15 cellular contexts compared by ENCODE assay signal in the genomic region with DNA sequence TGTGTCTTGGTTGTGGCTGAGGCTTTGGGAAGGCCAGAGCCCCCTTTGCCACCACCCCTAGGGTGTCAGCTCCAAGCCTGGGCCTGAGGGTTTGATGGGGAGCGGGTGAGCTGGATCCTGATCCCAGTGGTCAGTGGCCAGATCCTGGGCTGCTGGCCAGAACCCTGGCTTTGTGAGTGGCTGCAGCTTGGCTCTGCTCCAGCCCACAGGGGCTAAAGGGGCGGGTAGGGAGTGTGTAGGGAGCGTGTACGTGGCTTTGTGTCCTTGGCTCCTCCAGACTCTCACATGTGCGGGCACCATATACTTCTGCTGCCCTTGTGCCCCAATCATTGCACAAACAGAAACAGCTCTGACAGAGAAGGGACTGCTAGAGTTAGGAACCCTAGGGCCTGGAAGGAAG. TPM values are rescaled to one million over a fixed set of nuclear protein-coding genes. Genes with fewer than 3 reads are reported as not detected.
DNase-seq lines count a peak whose midpoint lies in the region; ATAC-seq, FAIRE-seq and TF ChIP-seq lines count a peak whose summit lies in the region.
"Had no signal": no experiment of that assay in that cellular context is flagged by ENCODE, and none has a peak within 500 bp of the region (broad histone marks: within the 10 kb centered on the region; RNA-seq: fewer than 3 reads in every experiment).

No MANE protein-coding gene starts in this region.

- peaks cover 36% of the 10 kb centered on the region for H3K9me1 ChIP-seq in IMR-90 (ENCODE audit: insufficient read depth, low read length)

- H3K4ac ChIP-seq in IMR-90 (ENCODE audit: low read depth, low read length) = peak overlapping the region; percentile 90; the same call in 1 of the 2 replicates

- intact Hi-C loops in IMR-90 (cut with micrococcal nuclease) = no loop called here

- H3K27me3 ChIP-seq in IMR-90 (ENCODE audit: control insufficient read depth, insufficient read depth, low read length) (no peaks in the 10 kb centered on the region), small intestine (ENCODE audit: control insufficient read depth in 2 of 2, insufficient read depth in 2 of 2, low read length in 2 of 2) (no peaks in the 10 kb centered on the region)

- POLR2A ChIA-PET in IMR-90 (lab: Charles Lee; ENCODE audit: unreplicated experiment) = no interaction called here

- H3K9me3 Mint-ChIP-seq in stimulated activated effector memory CD8-positive, alpha-beta T cell treated with anti-CD3 and anti-CD28 coated beads, Interleukin-12 subunit alpha, Interleukin-12 subunit beta, amount 100 ng/mL, for 72 hours = no peaks in the 10 kb centered on the region
- H3K9me3 Mint-ChIP-seq: stimulated activated naive B cell treated with anti-CD40 and anti-IgM and Interleukin-4, amounts not matched to agents 10 μg/mL and 1 μg/mL and 100 μg/mL, for 72 hours; T-helper 1 cell treated with Interleukin-12 subunit alpha and Interleukin-12 subunit beta and Interleukin-4 antibody, amounts not matched to agents 30 μg/mL and 1 μg/mL, for 36 hours had no signal

- FAIRE-seq in small intestine (lab: Jason Lieb, UNC) = no peak
- FAIRE-seq: frontal cortex, GM19239 had no signal

- H3K4me1 Mint-ChIP-seq in stimulated activated effector memory CD8-positive, alpha-beta T cell treated with anti-CD3 and anti-CD28 coated beads, Interleukin-12 subunit alpha, Interleukin-12 subunit beta, amount 100 ng/mL, for 72 hours = peaks cover 67% of the 10 kb centered on the region

- WGBS in IMR-90 (ENCODE audit: extremely low coverage in 2 of 2, insufficient read length in 1 of 2), 2 experiments = no CpG with 5 or more reads among the region's 5 CpGs
- 62 to 82% (median 77%) methylated on average over 5 of the region's 5 CpGs for WGBS in small intestine, 3 donors

- H3K9me3 ChIP-seq in IMR-90 (ENCODE audit: control insufficient read depth, insufficient read depth, low read length) (no peaks in the 10 kb centered on the region), small intestine (ENCODE audit: control insufficient read depth, low read depth) (no peaks in the 10 kb centered on the region)

- no peak overlapping the region for H2AFZ ChIP-seq in IMR-90 (replicated peaks; ENCODE audit: low read length, poor library complexity)

- H3K56ac ChIP-seq in IMR-90 (ENCODE audit: extremely low read depth, insufficient read depth, low read length) = no peak overlapping the region

- H3K4me1 ChIP-seq in IMR-90 (ENCODE audit: control insufficient read depth, insufficient read depth, low read length) = peaks cover 45% of the 10 kb centered on the region
- H3K4me1 ChIP-seq in small intestine (ENCODE audit: control insufficient read depth in 2 of 2, insufficient read depth in 1 of 2, low read depth in 1 of 2, low read length in 1 of 2) = peaks cover 0 to 10% of the 10 kb centered on the region in 2 donors

- no peak overlapping the region for H3K23ac ChIP-seq in IMR-90 (ENCODE audit: low read depth, low read length)

- CTCF ChIA-PET in IMR-90 (lab: Yijun Ruan, JAX) = no interaction called here

- peak overlapping the region; percentile 81 for H2AK9ac ChIP-seq in IMR-90 (replicated peaks; ENCODE audit: low read depth, low read length, poor library complexity)

- TF ChIP-seq RAD21 in IMR-90 (IDR thresholded peaks at IDR 0.05; ENCODE audit: low read length) = no peak

- H4K8ac ChIP-seq in IMR-90 (ENCODE audit: low read depth in 2 of 2, low read length in 2 of 2) = peak overlapping the region in 1 of 2 experiments; percentile 94; a peak in 1 of 4 replicates

- H4K91ac ChIP-seq in IMR-90 (ENCODE audit: insufficient read depth, low read depth, low read length) = no peak overlapping the region

- no peak overlapping the region for H2BK20ac ChIP-seq in IMR-90 (ENCODE audit: low read depth, low read length)

- H3K18ac ChIP-seq in IMR-90 (ENCODE audit: low read depth, low read length) = no peak overlapping the region

- ATAC-seq in IMR-90 (ENCODE audit: low read depth) = no peak
- peak; percentile 0 for ATAC-seq in left lobe of liver
- ATAC-seq in HG03108 (IDR thresholded peaks at IDR 0.05; ENCODE audit: unreplicated experiment) = no peak
- ATAC-seq in stimulated activated effector memory CD8-positive, alpha-beta T cell treated with anti-CD3 and anti-CD28 coated beads, Interleukin-12 subunit alpha, Interleukin-12 subunit beta, amount 100 ng/mL, for 72 hours = no peak
- ATAC-seq: stimulated activated naive B cell treated with anti-CD40 and anti-IgM and Interleukin-4, amounts not matched to agents 10 μg/mL and 1 μg/mL and 100 μg/mL, for 72 hours had no signal

- H2AK5ac ChIP-seq in IMR-90 (ENCODE audit: low read depth, low read length) = no peak overlapping the region; the same call in 1 of the 2 replicates

- DNase-seq in IMR-90 (peak; percentile 26), astrocyte of the hippocampus (ENCODE audit: low read depth, low spot score) (peak; percentile 85), left lobe of liver (ENCODE audit: low spot score) (peak; percentile 84), small intestine (no peak), DMS79 (lab: John Stamatoyannopoulos, UW) (no peak), DMS53 (lab: John Stamatoyannopoulos, UW) (no peak)
- DNase-seq in stimulated activated effector memory CD8-positive, alpha-beta T cell treated with anti-CD3 and anti-CD28 coated beads, Interleukin-12 subunit alpha, Interleukin-12 subunit beta, amount 100 ng/mL, for 72 hours (ENCODE audit: low spot score in 2 of 2) = no peak
- DNase-seq: MM.1S; stimulated activated naive B cell treated with anti-CD40 and anti-IgM and Interleukin-4, amounts not matched to agents 10 μg/mL and 1 μg/mL and 100 μg/mL, for 72 hours had no signal

- H3K14ac ChIP-seq in IMR-90 (replicated peaks; ENCODE audit: low read depth, low read length) = no peak overlapping the region

- TF ChIP-seq POLR2A in IMR-90 (IDR thresholded peaks at IDR 0.05; ENCODE audit: low read depth, low read length) = no peak

- H3K4me3 ChIP-seq in IMR-90 (ENCODE audit: insufficient read depth, low read depth, low read length) (no peak overlapping the region), small intestine (ENCODE audit: low read depth in 1 of 2, low read length in 2 of 2) (no peak overlapping the region)

- H3K27ac ChIP-seq in IMR-90 (ENCODE audit: insufficient read depth, low read length) (no peak overlapping the region), small intestine (ENCODE audit: low read depth in 1 of 2, low read length in 1 of 2) (peak overlapping the region; percentile 90 to 91)

- dilution Hi-C loops in IMR-90 (cut with HindIII; ENCODE audit: low sequenced_read_pairs, unreplicated experiment) = no loop called here

- H3K36me3 Mint-ChIP-seq in stimulated activated effector memory CD8-positive, alpha-beta T cell treated with anti-CD3 and anti-CD28 coated beads, Interleukin-12 subunit alpha, Interleukin-12 subunit beta, amount 100 ng/mL, for 72 hours = peaks cover 39% of the 10 kb centered on the region

- in situ Hi-C loops in IMR-90 (cut with MboI; ENCODE audit: low sequenced_read_pairs) = no loop called here

- peaks cover 15 to 56% of the 10 kb centered on the region in 2 experiments for H3K79me1 ChIP-seq in IMR-90 (ENCODE audit: low read depth in 1 of 2, low read length in 2 of 2)

- H4K20me1 ChIP-seq in IMR-90 (ENCODE audit: insufficient read depth, low read length) = no peaks in the 10 kb centered on the region

- TF ChIP-seq CTCF in IMR-90 (conservative IDR thresholded peaks at IDR 0.05; ENCODE audit: low read depth, low read length) = no peak

- no peak overlapping the region for H3K27ac Mint-ChIP-seq in stimulated activated effector memory CD8-positive, alpha-beta T cell treated with anti-CD3 and anti-CD28 coated beads, Interleukin-12 subunit alpha, Interleukin-12 subunit beta, amount 100 ng/mL, for 72 hours
- H3K27ac Mint-ChIP-seq: stimulated activated naive B cell treated with anti-CD40 and anti-IgM and Interleukin-4, amounts not matched to agents 10 μg/mL and 1 μg/mL and 100 μg/mL, for 72 hours; T-helper 1 cell treated with Interleukin-12 subunit alpha and Interleukin-12 subunit beta and Interleukin-4 antibody, amounts not matched to agents 30 μg/mL and 1 μg/mL, for 36 hours had no signal

- BruUV-seq in IMR-90 (replicated peaks; lab: Mats Ljungman, UMichigan) = no TSS peak

- H3K4me3 Mint-ChIP-seq in stimulated activated effector memory CD8-positive, alpha-beta T cell treated with anti-CD3 and anti-CD28 coated beads, Interleukin-12 subunit alpha, Interleukin-12 subunit beta, amount 100 ng/mL, for 72 hours = no peak overlapping the region
- H3K4me3 Mint-ChIP-seq: stimulated activated naive B cell treated with anti-CD40 and anti-IgM and Interleukin-4, amounts not matched to agents 10 μg/mL and 1 μg/mL and 100 μg/mL, for 72 hours; T-helper 1 cell treated with Interleukin-12 subunit alpha and Interleukin-12 subunit beta and Interleukin-4 antibody, amounts not matched to agents 30 μg/mL and 1 μg/mL, for 36 hours had no signal

- H2BK15ac ChIP-seq in IMR-90 (ENCODE audit: low read depth, low read length) = no peak overlapping the region

- H2BK120ac ChIP-seq in IMR-90 (ENCODE audit: low read depth, low read length) = no peak overlapping the region

- H4K5ac ChIP-seq in IMR-90 (ENCODE audit: low read depth, low read length) = no peak overlapping the region

- no peak overlapping the region for H2BK5ac ChIP-seq in IMR-90 (ENCODE audit: low read depth, low read length, poor library complexity, severe bottlenecking)

- no peak overlapping the region; the same call in 1 of the 2 replicates for H3K4me2 ChIP-seq in IMR-90 (ENCODE audit: low read depth, low read length)

- H3K9ac ChIP-seq in IMR-90 (ENCODE audit: low read depth, low read length) = no peak overlapping the region

- H3K36me3 ChIP-seq in IMR-90 (ENCODE audit: control insufficient read depth, insufficient read depth, low read length) = peaks cover 16% of the 10 kb centered on the region
- peaks cover 0 to 9% of the 10 kb centered on the region in 2 donors for H3K36me3 ChIP-seq in small intestine (ENCODE audit: control insufficient read depth in 2 of 2, insufficient read depth in 2 of 2, low read length in 2 of 2)

RNA-seq across cellular contexts. Expression of a gene that starts 1.2 kb away (rescaled TPM):
- total RNA-seq in IMR-90 (2012; rRNA removed) (6.9 and 8.2 TPM in 2 replicates), left lobe of liver (26.5 TPM)
- polyA plus RNA-seq in IMR-90 (2012; rRNA removed) (15.9 and 19.2 TPM in 2 replicates), small intestine (10 to 100 TPM; 10.3 to 30.6 (median 20.0) TPM)
- 15.4 and 16.4 TPM in 2 replicates for polyA plus RNA-seq in IMR-90 (2012; cell fraction: cytosol; rRNA removed)
- 81.4 and 161 TPM in 2 replicates for polyA plus RNA-seq in IMR-90 (2012; cell fraction: nucleus; rRNA removed; ENCODE audit: low replicate concordance)

RNA-seq across cellular contexts. Expression of a gene that starts 4.3 kb away (rescaled TPM):
- total RNA-seq in IMR-90 (2012; rRNA removed) (12.5 and 15.8 TPM in 2 replicates), left lobe of liver (123 TPM)
- polyA plus RNA-seq in IMR-90 (2012; rRNA removed) (34.6 and 36.6 TPM in 2 replicates), small intestine (100 to 1,000 TPM in 1 of 3 donors, 10 to 100 TPM in 2; 37.4 to 106 (median 61.6) TPM)
- 17.9 and 19.0 TPM in 2 replicates for polyA plus RNA-seq in IMR-90 (2012; cell fraction: cytosol; rRNA removed)
- 231 and 346 TPM in 2 replicates for polyA plus RNA-seq in IMR-90 (2012; cell fraction: nucleus; rRNA removed; ENCODE audit: low replicate concordance)

RNA-seq across cellular contexts. Expression of a gene that starts 11.6 kb away (rescaled TPM):
- total RNA-seq in IMR-90 (2012; rRNA removed) (0.18 TPM in 1 of 2 replicates, not detected in the other), left lobe of liver (not detected)
- polyA plus RNA-seq in IMR-90 (2012; rRNA removed) (0.17 and 0.26 TPM in 2 replicates), small intestine (under 1 TPM in 2 of 3 donors, not detected in 1; 0.09 to 0.89 TPM)
- polyA plus RNA-seq in IMR-90 (2012; cell fraction: cytosol; rRNA removed) = 0.04 TPM in 1 of 2 replicates, not detected in the other
- polyA plus RNA-seq in IMR-90 (2012; cell fraction: nucleus; rRNA removed; ENCODE audit: low replicate concordance) = 0.20 and 0.40 TPM in 2 replicates
- total RNA-seq: mesenteric fat pad had no signal

RNA-seq across cellular contexts. Expression of a gene that starts 13.2 kb away (rescaled TPM):
- total RNA-seq in IMR-90 (2012; rRNA removed) = 38.6 and 44.6 TPM in 2 replicates
- 88.9 and 93.1 TPM in 2 replicates for polyA plus RNA-seq in IMR-90 (2012; rRNA removed)
- polyA plus RNA-seq in IMR-90 (2012; cell fraction: cytosol; rRNA removed) = 77.6 and 124 TPM in 2 replicates
- 17.7 and 38.8 TPM in 2 replicates for polyA plus RNA-seq in IMR-90 (2012; cell fraction: nucleus; rRNA removed; ENCODE audit: low replicate concordance)
- total RNA-seq in left lobe of liver = 139 TPM
- 10 to 100 TPM; 41.4 to 88.8 (median 49.7) TPM for polyA plus RNA-seq in small intestine

RNA-seq across cellular contexts. Expression of a gene that starts 21.9 kb away (rescaled TPM):
- not detected in 2 replicates for total RNA-seq in IMR-90 (2012; rRNA removed)
- polyA plus RNA-seq in IMR-90 (2012; rRNA removed) = 0.07 TPM in 1 of 2 replicates, not detected in the other
- 0.02 TPM in 1 of 2 replicates, not detected in the other for polyA plus RNA-seq in IMR-90 (2012; cell fraction: cytosol; rRNA removed)
- 0.05 and 0.07 TPM in 2 replicates for polyA plus RNA-seq in IMR-90 (2012; cell fraction: nucleus; rRNA removed; ENCODE audit: low replicate concordance)
- 8.8 TPM for total RNA-seq in left lobe of liver
- under 1 TPM in 1 of 3 donors, not detected in 2; 0.03 TPM for polyA plus RNA-seq in small intestine
- total RNA-seq: mesenteric fat pad, NCI-H460 had no signal

Comparison
In these comparisons a context has a peak if more than half of its experiments do, and no peak if none do; other contexts are left out.
1. DNase-seq: peak in IMR-90 (single experiment), astrocyte of the hippocampus (single experiment) and left lobe of liver (single experiment); none in small intestine (single experiment), DMS79 (single experiment), stimulated activated effector memory CD8-positive, alpha-beta T cell treated with anti-CD3 and anti-CD28 coated beads, Interleukin-12 subunit alpha, Interleukin-12 subunit beta, amount 100 ng/mL, for 72 hours (0 of 2) and DMS53 (single experiment).